Comparison of ENCODE assay signal across 8 cellular contexts in genomic region chr20:8130840-8131526, GRCh38. TPM values are rescaled to one million over a fixed set of nuclear protein-coding genes. Genes with fewer than 3 reads are reported as not detected.
A peak's percentile ranks its signal among the peaks of the same experiment; 100 is the strongest.
DNase-seq lines count a peak whose midpoint lies in the region; ATAC-seq and TF ChIP-seq lines count a peak whose summit lies in the region.

No MANE protein-coding gene starts in this region.

- no peak for DNase-seq in right cardiac atrium
- DNase-seq in Right ventricle myocardium superior, result no peak
- DNase-seq in breast epithelium (ENCODE audit: low spot score in 2 of 2), result no peak
- no peak for DNase-seq in vagina (ENCODE audit: extremely low spot score in 2 of 2)
- DNase-seq in DMS114 treated with DMSO at 0.1 percent for 48 hours (lab: John Stamatoyannopoulos, UW; ENCODE audit: unreplicated experiment), result no peak
- DNase-seq in effector memory CD4-positive, alpha-beta T cell, result no peak

- H3K4me2 ChIP-seq in neural cell (ENCODE audit: low read length), result no peak overlapping the region

- TF ChIP-seq CTCF in breast epithelium (IDR thresholded peaks at IDR 0.05) (no peak), neural cell (IDR thresholded peaks at IDR 0.05; ENCODE audit: poor library complexity, severe bottlenecking) (no peak), vagina (IDR thresholded peaks at IDR 0.05) (no peak)

- no peaks in the 10 kb centered on the region for H3K36me3 ChIP-seq in breast epithelium
- no peaks in the 10 kb centered on the region for H3K36me3 ChIP-seq in neural cell (ENCODE audit: insufficient read depth, low read length)
- H3K36me3 ChIP-seq in vagina, result no peaks in the 10 kb centered on the region
- H3K36me3 ChIP-seq in effector memory CD4-positive, alpha-beta T cell (ENCODE audit: control insufficient read depth, insufficient read depth, low read length), result no peaks in the 10 kb centered on the region

- TF ChIP-seq EP300 in neural cell (conservative IDR thresholded peaks at IDR 0.05; ENCODE audit: poor library complexity, severe bottlenecking), result no peak

- H3K27ac ChIP-seq in right cardiac atrium (ENCODE audit: low read length) (no peak overlapping the region), breast epithelium (peak overlapping the region in 1 of 2 donors; percentile 82), neural cell (ENCODE audit: low read length) (no peak overlapping the region), vagina (peak overlapping the region; percentile 89)
- H3K27ac ChIP-seq in effector memory CD4-positive, alpha-beta T cell (ENCODE audit: insufficient read depth, low read length, poor library complexity, severe bottlenecking), result no peak overlapping the region

- H2AFZ ChIP-seq in neural cell (ENCODE audit: low read depth, low read length), result no peak overlapping the region

- H3K4me1 ChIP-seq in right cardiac atrium (ENCODE audit: control insufficient read depth, insufficient read depth, low read length), result no peaks in the 10 kb centered on the region
- H3K4me1 ChIP-seq in breast epithelium, result no peaks in the 10 kb centered on the region
- peaks cover 17% of the 10 kb centered on the region for H3K4me1 ChIP-seq in vagina
- H3K4me1 ChIP-seq in effector memory CD4-positive, alpha-beta T cell (ENCODE audit: control insufficient read depth, insufficient read depth, low read length, poor library complexity, severe bottlenecking), result peaks cover 2% of the 10 kb centered on the region

- H4K20me1 ChIP-seq in neural cell (ENCODE audit: insufficient read depth), result no peaks in the 10 kb centered on the region

- no peak for ATAC-seq in right cardiac atrium
- no peak for ATAC-seq in Right ventricle myocardium superior (ENCODE audit: poor library complexity)
- no peak for ATAC-seq in GM19328 (IDR thresholded peaks at IDR 0.05; ENCODE audit: unreplicated experiment)

- no peak overlapping the region for H3K9ac ChIP-seq in neural cell (ENCODE audit: low read length)

- peaks cover 2% of the 10 kb centered on the region for H3F3A ChIP-seq in neural cell (ENCODE audit: insufficient read depth, low read length, poor library complexity, severe bottlenecking)

- H3K9me2 ChIP-seq in neural cell (ENCODE audit: insufficient read depth, low read length), result no peaks in the 10 kb centered on the region

- H3K79me2 ChIP-seq in neural cell (replicated peaks; ENCODE audit: insufficient read depth, low read length), result no peaks in the 10 kb centered on the region

- no peaks in the 10 kb centered on the region for H3K9me3 ChIP-seq in right cardiac atrium (ENCODE audit: control insufficient read depth, low read length)
- H3K9me3 ChIP-seq in breast epithelium, result no peaks in the 10 kb centered on the region
- no peaks in the 10 kb centered on the region for H3K9me3 ChIP-seq in neural cell (ENCODE audit: low read length)
- H3K9me3 ChIP-seq in vagina, result no peaks in the 10 kb centered on the region
- no peaks in the 10 kb centered on the region for H3K9me3 ChIP-seq in effector memory CD4-positive, alpha-beta T cell (ENCODE audit: control insufficient read depth, low read length)

- peak overlapping the region; percentile 54 for H3K4me3 ChIP-seq in right cardiac atrium (ENCODE audit: low read length)
- peak overlapping the region; percentile 60 to 90 (median 67) for H3K4me3 ChIP-seq in breast epithelium
- peak overlapping the region; percentile 84 for H3K4me3 ChIP-seq in neural cell (ENCODE audit: low read length)
- peak overlapping the region; percentile 72 to 93 for H3K4me3 ChIP-seq in vagina
- no peak overlapping the region for H3K4me3 ChIP-seq in effector memory CD4-positive, alpha-beta T cell (ENCODE audit: insufficient read depth, low read depth, low read length, poor library complexity, severe bottlenecking)

- intact Hi-C loops in right cardiac atrium (cut with DNase I) (loop anchor here (5.0 to 10.0 kb wide), 5 partner anchors 171 to 591 kb away; no protein-coding TSS in a partner anchor), Right ventricle myocardium superior (cut with DNase I) (no loop called here), breast epithelium (cut with DNase I; ENCODE audit: low total_unique reads) (no loop called here), vagina (cut with DNase I) (loop anchor here (5.0 kb wide), 1 partner anchor 256 kb away; no protein-coding TSS in a partner anchor)

- TF ChIP-seq RAD21 in neural cell (conservative IDR thresholded peaks at IDR 0.05), result no peak

- H3K27me3 ChIP-seq in right cardiac atrium (ENCODE audit: control insufficient read depth, insufficient read depth), result no peaks in the 10 kb centered on the region
- no peaks in the 10 kb centered on the region for H3K27me3 ChIP-seq in breast epithelium
- no peaks in the 10 kb centered on the region for H3K27me3 ChIP-seq in neural cell (ENCODE audit: insufficient read depth, low read depth, low read length)
- no peaks in the 10 kb centered on the region for H3K27me3 ChIP-seq in vagina
- H3K27me3 ChIP-seq in effector memory CD4-positive, alpha-beta T cell (replicated peaks; ENCODE audit: control insufficient read depth, insufficient read depth, low read length, poor library complexity, severe bottlenecking), result no peaks in the 10 kb centered on the region

- TF ChIP-seq POLR2A in breast epithelium (IDR thresholded peaks at IDR 0.05), result no peak
- no peak for TF ChIP-seq POLR2A in vagina (IDR thresholded peaks at IDR 0.05)

- WGBS in right cardiac atrium, result 81% methylated on average over 8 of the region's 8 CpGs

TF ChIP-seq in neural cell, 6 proteins besides CTCF, POLR2A, EP300 and RAD21:
- TF ChIP-seq REST (IDR thresholded peaks at IDR 0.05; ENCODE audit: borderline replicate concordance), result no peak
- no peak for TF ChIP-seq EZH2 (IDR thresholded peaks at IDR 0.05; ENCODE audit: borderline replicate concordance, insufficient read depth, low read length, poor library complexity, severe bottlenecking)
- no peak for TF ChIP-seq MXI1 (conservative IDR thresholded peaks at IDR 0.05; ENCODE audit: poor library complexity, severe bottlenecking)
- TF ChIP-seq POLR2AphosphoS5 (IDR thresholded peaks at IDR 0.05), result no peak
- TF ChIP-seq SMC3 (conservative IDR thresholded peaks at IDR 0.05; ENCODE audit: poor library complexity), result no peak
- no peak for TF ChIP-seq TAF1 (IDR thresholded peaks at IDR 0.05; ENCODE audit: low read depth)

RNA-seq across cellular contexts. Expression of gene PLCB1, which starts 1.1 kb away (rescaled TPM):
- total RNA-seq in right cardiac atrium, result 10 to 100 TPM; 11.4 to 20.3 (median 14.1) TPM
- polyA plus RNA-seq in right cardiac atrium, result 7.6 TPM
- total RNA-seq in Right ventricle myocardium superior, result 6.3 TPM
- total RNA-seq in breast epithelium, result 100 to 1,000 TPM in 1 of 3 donors, 10 to 100 TPM in 2; 12.2 to 106 (median 30.5) TPM
- polyA plus RNA-seq in neural cell, result 10.9 and 11.4 TPM in 2 replicates
- 58.7 and 70.2 TPM in 2 replicates for polyA minus RNA-seq in neural cell
- 32.4 TPM for total RNA-seq in vagina

Comparison
In these comparisons a context has a peak if more than half of its experiments do, and no peak if none do; other contexts are left out.
1. intact Hi-C loops: an anchor here in right cardiac atrium (5.0 to 10.0 kb wide) and vagina (5.0 kb wide); none called in Right ventricle myocardium superior and breast epithelium.